In the genomic region with DNA sequence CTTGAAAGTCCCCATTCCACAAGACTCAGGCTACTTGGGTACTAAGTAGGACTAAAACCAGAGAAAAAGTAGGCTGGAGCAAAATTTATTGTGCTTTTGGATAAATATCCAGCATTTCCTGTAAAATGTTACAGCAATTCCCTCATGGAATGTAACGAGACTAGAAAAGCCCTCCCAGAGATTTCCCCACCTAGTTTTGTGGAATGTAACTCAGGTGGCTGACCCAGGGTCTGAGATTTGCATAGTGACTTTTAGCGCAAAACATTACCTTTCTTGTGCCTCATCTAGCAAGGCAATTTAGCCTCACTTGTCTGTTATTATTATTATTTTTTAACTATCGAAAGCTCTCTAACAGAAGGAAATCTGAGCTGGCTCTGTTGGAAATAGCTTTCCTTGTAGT, we compare ENCODE assay signal across 1 cellular context.
TF ChIP-seq lines count a peak whose summit lies in the region.

No MANE protein-coding gene starts in this region.

TF ChIP-seq in GM23338, 12 proteins besides CTCF, POLR2A, EP300 and RAD21 (continued from another document):
- TF ChIP-seq, protein P1, sequence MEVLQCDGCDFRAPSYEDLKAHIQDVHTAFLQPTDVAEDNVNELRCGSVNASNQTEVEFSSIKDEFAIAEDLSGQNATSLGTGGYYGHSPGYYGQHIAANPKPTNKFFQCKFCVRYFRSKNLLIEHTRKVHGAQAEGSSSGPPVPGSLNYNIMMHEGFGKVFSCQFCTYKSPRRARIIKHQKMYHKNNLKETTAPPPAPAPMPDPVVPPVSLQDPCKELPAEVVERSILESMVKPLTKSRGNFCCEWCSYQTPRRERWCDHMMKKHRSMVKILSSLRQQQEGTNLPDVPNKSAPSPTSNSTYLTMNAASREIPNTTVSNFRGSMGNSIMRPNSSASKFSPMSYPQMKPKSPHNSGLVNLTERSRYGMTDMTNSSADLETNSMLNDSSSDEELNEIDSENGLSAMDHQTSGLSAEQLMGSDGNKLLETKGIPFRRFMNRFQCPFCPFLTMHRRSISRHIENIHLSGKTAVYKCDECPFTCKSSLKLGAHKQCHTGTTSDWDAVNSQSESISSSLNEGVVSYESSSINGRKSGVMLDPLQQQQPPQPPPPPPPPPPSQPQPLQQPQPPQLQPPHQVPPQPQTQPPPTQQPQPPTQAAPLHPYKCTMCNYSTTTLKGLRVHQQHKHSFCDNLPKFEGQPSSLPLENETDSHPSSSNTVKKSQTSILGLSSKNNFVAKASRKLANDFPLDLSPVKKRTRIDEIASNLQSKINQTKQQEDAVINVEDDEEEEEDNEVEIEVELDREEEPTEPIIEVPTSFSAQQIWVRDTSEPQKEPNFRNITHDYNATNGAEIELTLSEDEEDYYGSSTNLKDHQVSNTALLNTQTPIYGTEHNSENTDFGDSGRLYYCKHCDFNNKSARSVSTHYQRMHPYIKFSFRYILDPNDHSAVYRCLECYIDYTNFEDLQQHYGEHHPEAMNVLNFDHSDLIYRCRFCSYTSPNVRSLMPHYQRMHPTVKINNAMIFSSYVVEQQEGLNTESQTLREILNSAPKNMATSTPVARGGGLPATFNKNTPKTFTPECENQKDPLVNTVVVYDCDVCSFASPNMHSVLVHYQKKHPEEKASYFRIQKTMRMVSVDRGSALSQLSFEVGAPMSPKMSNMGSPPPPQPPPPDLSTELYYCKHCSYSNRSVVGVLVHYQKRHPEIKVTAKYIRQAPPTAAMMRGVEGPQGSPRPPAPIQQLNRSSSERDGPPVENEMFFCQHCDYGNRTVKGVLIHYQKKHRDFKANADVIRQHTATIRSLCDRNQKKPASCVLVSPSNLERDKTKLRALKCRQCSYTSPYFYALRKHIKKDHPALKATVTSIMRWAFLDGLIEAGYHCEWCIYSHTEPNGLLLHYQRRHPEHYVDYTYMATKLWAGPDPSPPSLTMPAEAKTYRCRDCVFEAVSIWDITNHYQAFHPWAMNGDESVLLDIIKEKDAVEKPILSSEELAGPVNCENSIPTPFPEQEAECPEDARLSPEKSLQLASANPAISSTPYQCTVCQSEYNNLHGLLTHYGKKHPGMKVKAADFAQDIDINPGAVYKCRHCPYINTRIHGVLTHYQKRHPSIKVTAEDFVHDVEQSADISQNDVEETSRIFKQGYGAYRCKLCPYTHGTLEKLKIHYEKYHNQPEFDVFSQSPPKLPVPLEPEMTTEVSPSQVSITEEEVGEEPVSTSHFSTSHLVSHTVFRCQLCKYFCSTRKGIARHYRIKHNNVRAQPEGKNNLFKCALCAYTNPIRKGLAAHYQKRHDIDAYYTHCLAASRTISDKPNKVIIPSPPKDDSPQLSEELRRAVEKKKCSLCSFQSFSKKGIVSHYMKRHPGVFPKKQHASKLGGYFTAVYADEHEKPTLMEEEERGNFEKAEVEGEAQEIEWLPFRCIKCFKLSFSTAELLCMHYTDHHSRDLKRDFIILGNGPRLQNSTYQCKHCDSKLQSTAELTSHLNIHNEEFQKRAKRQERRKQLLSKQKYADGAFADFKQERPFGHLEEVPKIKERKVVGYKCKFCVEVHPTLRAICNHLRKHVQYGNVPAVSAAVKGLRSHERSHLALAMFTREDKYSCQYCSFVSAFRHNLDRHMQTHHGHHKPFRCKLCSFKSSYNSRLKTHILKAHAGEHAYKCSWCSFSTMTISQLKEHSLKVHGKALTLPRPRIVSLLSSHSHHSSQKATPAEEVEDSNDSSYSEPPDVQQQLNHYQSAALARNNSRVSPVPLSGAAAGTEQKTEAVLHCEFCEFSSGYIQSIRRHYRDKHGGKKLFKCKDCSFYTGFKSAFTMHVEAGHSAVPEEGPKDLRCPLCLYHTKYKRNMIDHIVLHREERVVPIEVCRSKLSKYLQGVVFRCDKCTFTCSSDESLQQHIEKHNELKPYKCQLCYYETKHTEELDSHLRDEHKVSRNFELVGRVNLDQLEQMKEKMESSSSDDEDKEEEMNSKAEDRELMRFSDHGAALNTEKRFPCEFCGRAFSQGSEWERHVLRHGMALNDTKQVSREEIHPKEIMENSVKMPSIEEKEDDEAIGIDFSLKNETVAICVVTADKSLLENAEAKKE (CRISPR knock-in tag; IDR thresholded peaks at IDR 0.05): no peak
- TF ChIP-seq JUNB (IDR thresholded peaks at IDR 0.05; ENCODE audit: unreplicated experiment): no peak
